Comparison of ENCODE assay signal across 8 cellular contexts in genomic region chr1:184792450-184792969, GRCh38. TPM values are rescaled to one million over a fixed set of nuclear protein-coding genes. Genes with fewer than 3 reads are reported as not detected.
A peak's percentile ranks its signal among the peaks of the same experiment; 100 is the strongest.
DNase-seq lines count a peak whose midpoint lies in the region; ATAC-seq, FAIRE-seq and TF ChIP-seq lines count a peak whose summit lies in the region.

No MANE protein-coding gene starts in this region.

- no peak overlapping the region for H3K9ac ChIP-seq in HepG2 (ENCODE audit: insufficient read depth, low read depth, low read length)
- no peak overlapping the region for H3K9ac ChIP-seq in Karpas-422 (ENCODE audit: low read length)

- H4K20me1 ChIP-seq in HepG2 (ENCODE audit: insufficient read depth, low read length) (no peaks in the 10 kb centered on the region), Karpas-422 (ENCODE audit: insufficient read depth, low read depth, low read length) (no peaks in the 10 kb centered on the region)

- H3K79me2 ChIP-seq in HepG2 (ENCODE audit: insufficient read depth, low read length) (no peaks in the 10 kb centered on the region), Karpas-422 (ENCODE audit: low read length) (no peaks in the 10 kb centered on the region)

- H3K36me3 ChIP-seq in bronchial epithelial cell (ENCODE audit: control insufficient read depth, insufficient read depth, low read length) (no peaks in the 10 kb centered on the region), HepG2 (replicated peaks in 1 of 2; ENCODE audit: control insufficient read depth in 1 of 2, insufficient read depth in 2 of 2, low read length in 2 of 2) (no peaks in the 10 kb centered on the region), thoracic aorta (peaks cover 11% of the 10 kb centered on the region), Karpas-422 (ENCODE audit: insufficient read depth, low read length) (no peaks in the 10 kb centered on the region)

- CTCF ChIA-PET in HepG2 (lab: Yijun Ruan, JAX; ENCODE audit: low intra/inter-chr PET ratio, low total read pairs) = no interaction called here

- in situ Hi-C loops in HepG2 (cut with HindIII; ENCODE audit: extremely low pct_ligation_motif_present, low pct_unique_long_range_greater_than_20kb) = no loop called here

- ATAC-seq in GM18907 (IDR thresholded peaks at IDR 0.05; ENCODE audit: unreplicated experiment) (peak; percentile 55), HepG2 (peak; percentile 96), thoracic aorta (ENCODE audit: insufficient number of reproducible peaks, low FRiP score, low read depth) (peak; percentile 94)

- H2AFZ ChIP-seq in HepG2 (ENCODE audit: low read length) = no peak overlapping the region
- H2AFZ ChIP-seq in Karpas-422 (ENCODE audit: low read length) = no peak overlapping the region

- peaks cover 21% of the 10 kb centered on the region for H3K4me1 ChIP-seq in HepG2 (ENCODE audit: insufficient read depth, low read length)
- H3K4me1 ChIP-seq in thoracic aorta (ENCODE audit: control insufficient read depth in 1 of 2, low read depth in 2 of 2) = peaks cover 21 to 29% of the 10 kb centered on the region in 2 donors
- no peaks in the 10 kb centered on the region for H3K4me1 ChIP-seq in Karpas-422 (ENCODE audit: low read length)

- H3K9me3 ChIP-seq in HepG2 (ENCODE audit: low read length) (no peaks in the 10 kb centered on the region), thoracic aorta (no peaks in the 10 kb centered on the region), Karpas-422 (ENCODE audit: low read length) (no peaks in the 10 kb centered on the region)

- no peak for TF ChIP-seq RAD21 in HepG2 (CRISPR knock-in tag; IDR thresholded peaks at IDR 0.05)

- POLR2A ChIA-PET in HepG2 (lab: Yijun Ruan, JAX) = interaction anchor here (1.2 kb wide), 1 partner anchor 38 kb away, joined by 4 read pairs; the partner anchor contains the start of gene EDEM3

- BruUV-seq in HepG2 (replicated peaks; lab: Mats Ljungman, UMichigan) = no TSS peak

- no peaks in the 10 kb centered on the region for H3K27me3 ChIP-seq in bronchial epithelial cell (ENCODE audit: control insufficient read depth, insufficient read depth, low read length)
- no peaks in the 10 kb centered on the region for H3K27me3 ChIP-seq in HepG2 (ENCODE audit: control insufficient read depth in 1 of 2, insufficient read depth in 2 of 2, low read length in 2 of 2)
- H3K27me3 ChIP-seq in thoracic aorta (replicated peaks; ENCODE audit: insufficient read depth) = no peaks in the 10 kb centered on the region
- no peaks in the 10 kb centered on the region for H3K27me3 ChIP-seq in Karpas-422 (ENCODE audit: low read length)

- H3K4me3 ChIP-seq in bronchial epithelial cell (ENCODE audit: low read depth, low read length) (no peak overlapping the region), HepG2 (replicated peaks in 1 of 3; ENCODE audit: insufficient read depth in 1 of 3, low read depth in 2 of 3, low read length in 3 of 3) (peak overlapping the region in 2 of 3 experiments; percentile 15 to 31; a peak in 2 of 6 replicates), thoracic aorta (peak overlapping the region; percentile 12), Karpas-422 (ENCODE audit: low read length) (no peak overlapping the region)

- no peak for TF ChIP-seq POLR2A in HepG2 (IDR thresholded peaks at IDR 0.05; ENCODE audit: insufficient read depth in 1 of 2, low read depth in 2 of 2, low read length in 2 of 2)

- peak overlapping the region; percentile 6 for H3K27ac ChIP-seq in HepG2 (ENCODE audit: extremely low read length, insufficient read depth, low read length)
- peak overlapping the region; percentile 62 to 71 for H3K27ac ChIP-seq in thoracic aorta
- no peak overlapping the region for H3K27ac ChIP-seq in Karpas-422 (ENCODE audit: low read length)

- H3K4me2 ChIP-seq in HepG2 (ENCODE audit: low read depth, low read length) (peak overlapping the region; percentile 70), Karpas-422 (ENCODE audit: low read depth, low read length, poor library complexity, severe bottlenecking) (no peak overlapping the region)

- intact Hi-C loops in HepG2 (cut with micrococcal nuclease; ENCODE audit: unreplicated experiment) = no loop called here

- FAIRE-seq in bronchial epithelial cell (lab: Jason Lieb, UNC) (peak; percentile 73), HepG2 (lab: Jason Lieb, UNC) (no peak)

- TF ChIP-seq CTCF in bronchial epithelial cell (IDR thresholded peaks at IDR 0.05; ENCODE audit: insufficient read depth, low read length, severe bottlenecking) = no peak
- no peak for TF ChIP-seq CTCF in HepG2 (CRISPR knock-in tag; IDR thresholded peaks at IDR 0.05)
- no peak for TF ChIP-seq CTCF in thoracic aorta (IDR thresholded peaks at IDR 0.05)
- no peak for TF ChIP-seq CTCF in GM10266 (IDR thresholded peaks at IDR 0.05; ENCODE audit: control insufficient read depth, insufficient read depth, low read depth, missing control alignments)

- H3K9me2 ChIP-seq in Karpas-422 (replicated peaks; ENCODE audit: insufficient read depth, low read length) = no peaks in the 10 kb centered on the region

- peak; percentile 70 to 96 for DNase-seq in NOMO-1 (lab: John Stamatoyannopoulos, UW; ENCODE audit: unreplicated experiment in 2 of 2)
- DNase-seq in bronchial epithelial cell (ENCODE audit: low read depth) = peak; percentile 99
- peak; percentile 75 for DNase-seq in HepG2 (ENCODE audit: low spot score)
- DNase-seq in thoracic aorta (ENCODE audit: low spot score) = peak; percentile 85
- no peak for DNase-seq in Karpas-422
- DNase-seq in GM10266 (ENCODE audit: extremely low spot score) = no peak
- no peak for DNase-seq in activated gamma-delta T cell treated with Interleukin-2 at 50 U/mL for 16 hours

- TF ChIP-seq EP300 in HepG2 (IDR thresholded peaks at IDR 0.05; ENCODE audit: low read depth in 2 of 2, low read length in 2 of 2) = peak; percentile 27 to 49; a peak in 2 of 4 replicates
- no peak for TF ChIP-seq EP300 in HepG2 (CRISPR knock-in tag; IDR thresholded peaks at IDR 0.05; ENCODE audit: borderline replicate concordance)

- WGBS in HepG2 (ENCODE audit: low lambda C conversion rate) = 3% methylated on average over 5 of the region's 5 CpGs

TF ChIP-seq in HepG2, 621 proteins besides CTCF, POLR2A, EP300 and RAD21 (continues in another document):
- TF ChIP-seq PBX2 (CRISPR knock-in tag; IDR thresholded peaks at IDR 0.05) = no peak
- TF ChIP-seq ZKSCAN5 (CRISPR knock-in tag; IDR thresholded peaks at IDR 0.05) = no peak
- TF ChIP-seq ZNF510 (CRISPR knock-in tag; IDR thresholded peaks at IDR 0.05; ENCODE audit: low read depth) = no peak
- no peak for TF ChIP-seq IRF1 (CRISPR knock-in tag; IDR thresholded peaks at IDR 0.05; ENCODE audit: low read depth)
- no peak for TF ChIP-seq ZNF543 (CRISPR knock-in tag; IDR thresholded peaks at IDR 0.05)
- no peak for TF ChIP-seq GLI4 (CRISPR knock-in tag; IDR thresholded peaks at IDR 0.05; ENCODE audit: borderline replicate concordance)
- TF ChIP-seq ZNF878 (CRISPR knock-in tag; IDR thresholded peaks at IDR 0.05) = no peak
- no peak for TF ChIP-seq ZFYVE20 (CRISPR knock-in tag; IDR thresholded peaks at IDR 0.05; ENCODE audit: borderline replicate concordance, low read depth)
- TF ChIP-seq HOXA5 (CRISPR knock-in tag; IDR thresholded peaks at IDR 0.05) = no peak
- no peak for TF ChIP-seq NFE2L2 (IDR thresholded peaks at IDR 0.05; ENCODE audit: low read length)
- no peak for TF ChIP-seq ZNF224 (CRISPR knock-in tag; IDR thresholded peaks at IDR 0.05)
- no peak for TF ChIP-seq ZBTB21 (CRISPR knock-in tag; IDR thresholded peaks at IDR 0.05)
- no peak for TF ChIP-seq ZNF136 (CRISPR knock-in tag; IDR thresholded peaks at IDR 0.05; ENCODE audit: low read depth)

RNA-seq across cellular contexts. Expression of gene EDEM3, which starts 37.9 kb away (rescaled TPM):
- total RNA-seq in bronchial epithelial cell (32.1 and 54.2 TPM in 2 replicates), HepG2 (2016; rRNA removed; fragmentation: Illumina TruSeq; extraction: Trizol) (11.8 and 18.2 TPM in 2 replicates), thoracic aorta (10 to 100 TPM; 44.0 to 71.5 TPM)
- 2.6 and 5.4 TPM in 2 replicates for total RNA-seq in HepG2 (2016; cell fraction: cytosol; rRNA removed; fragmentation: Illumina TruSeq; extraction: Trizol; ENCODE audit: low read depth)
- total RNA-seq in HepG2 (2016; cell fraction: insoluble cytoplasmic fraction; rRNA removed; fragmentation: Illumina TruSeq; extraction: Trizol) = 11.9 and 18.8 TPM in 2 replicates
- total RNA-seq in HepG2 (2016; cell fraction: membrane; rRNA removed; fragmentation: Illumina TruSeq; extraction: Trizol) = 3.9 and 4.4 TPM in 2 replicates
- total RNA-seq in HepG2 (2016; cell fraction: nucleus; rRNA removed; fragmentation: Illumina TruSeq; extraction: Trizol) = 23.9 and 24.0 TPM in 2 replicates
- polyA plus RNA-seq in HepG2 (2011; rRNA removed) = 10.4 and 13.1 TPM in 2 replicates
- polyA plus RNA-seq in HepG2 (2011; cell fraction: cytosol; rRNA removed) = 6.3 and 7.4 TPM in 2 replicates
- 11.1 and 14.7 TPM in 2 replicates for polyA plus RNA-seq in HepG2 (2011; cell fraction: nucleus; rRNA removed)
- 12.8 and 13.6 TPM in 2 replicates for polyA plus RNA-seq in HepG2 (2012)
- polyA plus RNA-seq in HepG2 (2016; cell fraction: cytosol; fragmentation: Illumina TruSeq; extraction: Trizol; ENCODE audit: low read depth) = 0.31 and 0.55 TPM in 2 replicates
- 6.3 and 7.8 TPM in 2 replicates for polyA plus RNA-seq in HepG2 (2016; cell fraction: insoluble cytoplasmic fraction; fragmentation: Illumina TruSeq; extraction: Trizol; ENCODE audit: low read depth)
- 1.0 and 1.2 TPM in 2 replicates for polyA plus RNA-seq in HepG2 (2016; cell fraction: membrane; fragmentation: Illumina TruSeq; extraction: Trizol; ENCODE audit: low read depth)
- 19.1 and 19.3 TPM in 2 replicates for polyA plus RNA-seq in HepG2 (2016; cell fraction: nucleus; fragmentation: Illumina TruSeq; extraction: Trizol; ENCODE audit: insufficient read depth, low read depth)
- polyA minus RNA-seq in HepG2 (2011; rRNA and poly(A)+ RNA removed; ENCODE audit: low replicate concordance) = 22.1 and 31.5 TPM in 2 replicates
- polyA minus RNA-seq in HepG2 (2011; cell fraction: cytosol; rRNA and poly(A)+ RNA removed) = 22.6 and 36.7 TPM in 2 replicates
- polyA minus RNA-seq in HepG2 (2011; cell fraction: nucleus; rRNA and poly(A)+ RNA removed) = 26.3 and 36.1 TPM in 2 replicates
- total RNA-seq in Karpas-422 (2014; rRNA removed; shearing (Covaris generic); ENCODE audit: low replicate concordance) = 28.9 and 49.7 TPM in 2 replicates

Comparison
In these comparisons a context has a peak if more than half of its experiments do, and no peak if none do; other contexts are left out.
1. DNase-seq: peak in NOMO-1 (2 of 2), bronchial epithelial cell (single experiment), HepG2 (single experiment) and thoracic aorta (single experiment); none in Karpas-422 (single experiment), GM10266 (single experiment) and activated gamma-delta T cell treated with Interleukin-2 at 50 U/mL for 16 hours (single experiment).
2. H3K4me3 ChIP-seq: peak in HepG2 (2 of 3) and thoracic aorta (single experiment); none in bronchial epithelial cell (single experiment) and Karpas-422 (single experiment).
3. Peak in every context shown above with its lines, with median percentiles within 50 percentile points of each other: ATAC-seq.